Comparison of ENCODE assay signal across 1 cellular context in genomic region chr2:42974697-42975357, GRCh38.
TF ChIP-seq lines count a peak whose summit lies in the region.

No MANE protein-coding gene starts in this region.

TF ChIP-seq in HepG2, 621 proteins besides CTCF, POLR2A, EP300 and RAD21 (continued from another document):
- TF ChIP-seq GATAD2A (CRISPR knock-in tag; IDR thresholded peaks at IDR 0.05) (peak; percentile 96), MTA3 (CRISPR knock-in tag; IDR thresholded peaks at IDR 0.05) (no peak), ZNF496 (CRISPR knock-in tag; IDR thresholded peaks at IDR 0.05; ENCODE audit: insufficient replicate concordance) (no peak), ZNF788 (CRISPR knock-in tag; IDR thresholded peaks at IDR 0.05; ENCODE audit: borderline replicate concordance) (peak; percentile 94; the same call in 1 of the 2 replicates), SRSF4 (IDR thresholded peaks at IDR 0.05; ENCODE audit: low read depth, low read length, poor library complexity, severe bottlenecking) (no peak), ZNF530 (CRISPR knock-in tag; IDR thresholded peaks at IDR 0.05; ENCODE audit: low read depth) (no peak), ZFP62 (CRISPR knock-in tag; IDR thresholded peaks at IDR 0.05) (no peak), ZNF781 (CRISPR knock-in tag; IDR thresholded peaks at IDR 0.05; ENCODE audit: borderline replicate concordance, not compliant biosample characterization) (peak; percentile 73), ARNTL (CRISPR knock-in tag; IDR thresholded peaks at IDR 0.05) (peak; percentile 82), ZEB1 (IDR thresholded peaks at IDR 0.05; ENCODE audit: insufficient replicate concordance, low read depth) (no peak), SNRNP70 (IDR thresholded peaks at IDR 0.05; ENCODE audit: low read depth, low read length) (no peak), ZFYVE20 (CRISPR knock-in tag; IDR thresholded peaks at IDR 0.05; ENCODE audit: borderline replicate concordance, low read depth) (no peak), RELA (CRISPR knock-in tag; IDR thresholded peaks at IDR 0.05) (peak; percentile 87; the same call in 1 of the 2 replicates), ZNF576 (CRISPR knock-in tag; IDR thresholded peaks at IDR 0.05) (no peak), WIZ (CRISPR knock-in tag; IDR thresholded peaks at IDR 0.05) (no peak), ZFY (CRISPR knock-in tag; IDR thresholded peaks at IDR 0.05) (peak; percentile 90), NRL (CRISPR knock-in tag; IDR thresholded peaks at IDR 0.05; ENCODE audit: borderline replicate concordance) (peak; percentile 93), ZBTB38 (CRISPR knock-in tag; IDR thresholded peaks at IDR 0.05) (peak; percentile 83), ZBTB42 (CRISPR knock-in tag; IDR thresholded peaks at IDR 0.05) (no peak), ZUFSP (CRISPR knock-in tag; IDR thresholded peaks at IDR 0.05; ENCODE audit: borderline replicate concordance) (no peak), ZC3H13 (CRISPR knock-in tag; IDR thresholded peaks at IDR 0.05) (no peak), RFXAP (CRISPR knock-in tag; IDR thresholded peaks at IDR 0.05; ENCODE audit: borderline replicate concordance) (peak; percentile 89; the same call in 1 of the 2 replicates), ZNF598 (CRISPR knock-in tag; IDR thresholded peaks at IDR 0.05; ENCODE audit: borderline replicate concordance) (peak; percentile 60; the same call in 1 of the 2 replicates), CBFB (CRISPR knock-in tag; IDR thresholded peaks at IDR 0.05) (peak; percentile 87), RXRA (CRISPR knock-in tag; IDR thresholded peaks at IDR 0.05) (peak; percentile 92), ZNF770 (CRISPR knock-in tag; IDR thresholded peaks at IDR 0.05) (peak; percentile 79), SMAD3 (CRISPR knock-in tag; IDR thresholded peaks at IDR 0.05) (peak; percentile 81), PREB (CRISPR knock-in tag; IDR thresholded peaks at IDR 0.05) (no peak), RAD51 (IDR thresholded peaks at IDR 0.05; ENCODE audit: borderline replicate concordance) (no peak), ZNF441 (CRISPR knock-in tag; IDR thresholded peaks at IDR 0.05; ENCODE audit: borderline replicate concordance) (0 out of 2 replicates have a peak, but pooled peaks have one; percentile 18), ONECUT2 (CRISPR knock-in tag; IDR thresholded peaks at IDR 0.05) (peak; percentile 50; the same call in 1 of the 2 replicates), GZF1 (CRISPR knock-in tag; IDR thresholded peaks at IDR 0.05) (no peak), ZNF616 (CRISPR knock-in tag; IDR thresholded peaks at IDR 0.05; ENCODE audit: low read depth) (no peak), ZBTB44 (CRISPR knock-in tag; IDR thresholded peaks at IDR 0.05) (peak; percentile 56; the same call in 1 of the 2 replicates), NCOR1 (IDR thresholded peaks at IDR 0.05; ENCODE audit: borderline replicate concordance, low read length) (peak; percentile 83), MIER2 (CRISPR knock-in tag; IDR thresholded peaks at IDR 0.05) (peak; percentile 84), ATAD3A (CRISPR knock-in tag; IDR thresholded peaks at IDR 0.05) (no peak), AHDC1 (CRISPR knock-in tag; IDR thresholded peaks at IDR 0.05; ENCODE audit: borderline replicate concordance) (peak; percentile 63; the same call in 1 of the 2 replicates), ZMYM3 (CRISPR knock-in tag; IDR thresholded peaks at IDR 0.05) (peak; percentile 91), ZGPAT (CRISPR knock-in tag; IDR thresholded peaks at IDR 0.05) (peak; percentile 89), SOX6 (IDR thresholded peaks at IDR 0.05) (no peak), SOX6 (CRISPR knock-in tag; IDR thresholded peaks at IDR 0.05) (peak; percentile 92), ZNF543 (CRISPR knock-in tag; IDR thresholded peaks at IDR 0.05) (peak; percentile 90), TSC22D2 (CRISPR knock-in tag; IDR thresholded peaks at IDR 0.05; ENCODE audit: borderline replicate concordance) (peak; percentile 77), ZNF552 (CRISPR knock-in tag; IDR thresholded peaks at IDR 0.05; ENCODE audit: borderline replicate concordance) (peak; percentile 41; the same call in 1 of the 2 replicates), ZNF512 (CRISPR knock-in tag; IDR thresholded peaks at IDR 0.05) (no peak), AKAP8 (CRISPR knock-in tag; IDR thresholded peaks at IDR 0.05) (no peak; the same call in 1 of the 2 replicates), REXO4 (CRISPR knock-in tag; IDR thresholded peaks at IDR 0.05; ENCODE audit: borderline replicate concordance) (no peak)
